In the genomic region with DNA sequence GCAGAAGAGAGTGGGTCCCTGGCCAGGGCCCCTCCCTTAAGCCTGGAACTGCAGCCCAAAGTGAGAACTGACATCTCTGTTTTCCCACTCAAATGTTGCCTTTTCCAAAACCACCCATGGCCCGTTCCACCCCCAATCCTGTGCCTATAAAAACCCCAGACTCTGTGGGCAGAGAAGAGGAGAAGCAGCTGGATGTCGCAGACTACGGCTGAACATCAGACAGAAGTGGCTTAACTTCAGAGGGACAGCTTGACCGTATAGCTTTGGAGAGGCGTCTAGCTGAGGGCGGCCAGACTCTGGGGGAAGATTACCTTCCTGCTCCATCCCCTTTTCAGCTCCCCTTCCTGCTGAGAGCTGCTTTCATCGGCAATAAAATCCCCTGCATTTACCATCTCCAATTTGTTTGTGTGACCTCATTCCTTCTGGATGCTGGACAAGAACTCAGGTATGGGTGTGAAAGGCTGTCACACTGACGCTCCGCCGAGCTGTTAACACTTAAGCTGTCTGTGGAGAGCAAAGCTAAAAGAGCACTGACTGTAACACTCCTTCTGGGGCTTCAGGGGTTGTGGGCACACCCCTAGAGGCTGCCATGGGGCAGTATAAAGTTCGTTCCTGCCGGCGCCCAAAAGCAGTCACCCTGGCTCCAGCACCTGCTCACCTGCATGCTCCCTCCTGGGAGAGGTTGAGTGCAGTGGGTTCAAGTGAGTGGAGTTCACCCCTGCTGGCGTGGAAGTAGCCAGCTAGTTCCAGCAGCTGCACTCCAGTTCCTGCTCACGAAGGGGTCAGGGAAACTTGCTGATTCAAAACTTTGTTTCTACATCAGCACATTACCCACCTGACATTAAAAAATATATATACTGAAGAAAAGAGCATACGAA, we compare ENCODE assay signal across 18 cellular contexts. TPM values are rescaled to one million over a fixed set of nuclear protein-coding genes. Genes with fewer than 3 reads are reported as not detected.
DNase-seq lines count a peak whose midpoint lies in the region; FAIRE-seq and TF ChIP-seq lines count a peak whose summit lies in the region.
"Had no signal": no experiment of that assay in that cellular context is flagged by ENCODE, and none has a peak within 500 bp of the region (broad histone marks: within the 10 kb centered on the region; RNA-seq: fewer than 3 reads in every experiment).

No MANE protein-coding gene starts in this region.

- no peak overlapping the region for H2AK5ac ChIP-seq in H1 (ENCODE audit: low read depth, low read length)

- H4K91ac ChIP-seq in H1 (replicated peaks; ENCODE audit: insufficient read length, low read length) = no peak overlapping the region

- no peaks in the 10 kb centered on the region for H3K9me3 ChIP-seq in H1 (ENCODE audit: insufficient read depth in 2 of 2, low read depth in 1 of 2, low read length in 1 of 2)
- H3K9me3 ChIP-seq in stomach = no peaks in the 10 kb centered on the region
- H3K9me3 ChIP-seq: MG63 had no signal

- H2BK15ac ChIP-seq in H1 (ENCODE audit: low read length) = no peak overlapping the region

- no peak overlapping the region for H3K14ac ChIP-seq in H1 (ENCODE audit: insufficient read length)

- TF ChIP-seq CTCF in H1 (IDR thresholded peaks at IDR 0.05; ENCODE audit: control extremely low read depth in 1 of 3, insufficient read depth in 1 of 3, low read depth in 1 of 3, low read length in 3 of 3) (no peak), stomach (IDR thresholded peaks at IDR 0.05) (no peak)

- WGBS in H1 (ENCODE audit: extremely low coverage in 1 of 2, insufficient coverage in 1 of 2, insufficient read length in 1 of 2, insufficient replicate concordance in 2 of 2, low coverage in 1 of 2, low lambda C conversion rate in 2 of 2, missing lambda C conversion rate in 1 of 2), 2 experiments = 74% methylated on average over 15 of the region's 16 CpGs; no CpG with 5 or more reads in 1 of the 2 experiments
- WGBS in stomach, 5 donors = 58 to 81% (median 74%) methylated on average over 16 of the region's 16 CpGs

- TF ChIP-seq RAD21 in H1 (IDR thresholded peaks at IDR 0.05 in 1 of 2, conservative IDR thresholded peaks at IDR 0.05 in 1 of 2; ENCODE audit: low read depth in 2 of 2, low read length in 2 of 2) = no peak

- H4K8ac ChIP-seq in H1 (ENCODE audit: extremely low read depth, insufficient read depth, low read length) = no peak overlapping the region; the same call in 1 of the 2 replicates

- DNase-seq in NCI-H748 (lab: John Stamatoyannopoulos, UW; ENCODE audit: unreplicated experiment) = peak; percentile 27
- DNase-seq in NCI-H748 treated with DMSO at 0.1 percent for 48 hours (lab: John Stamatoyannopoulos, UW) = no peak
- DNase-seq in NCI-H774 (lab: John Stamatoyannopoulos, UW) = peak; percentile 78
- DNase-seq in H1 (ENCODE audit: low read depth in 1 of 2, low spot score in 2 of 2) = no peak
- DNase-seq in stomach = no peak
- no peak for DNase-seq in HT-29 (ENCODE audit: low spot score)
- DNase-seq in NCI-H2196 (lab: John Stamatoyannopoulos, UW; ENCODE audit: unreplicated experiment) = no peak
- DNase-seq in cardiac septum (ENCODE audit: low spot score) = no peak
- DNase-seq: ACHN; Calu3; CD4-positive, CD25-positive, alpha-beta regulatory T cell; DMS79 treated with DMSO at 0.1 percent for 48 hours; MG63; NCI-H1436; T-helper 17 cell had no signal

- no peak overlapping the region for H2BK120ac ChIP-seq in H1 (replicated peaks; ENCODE audit: low read depth, low read length)

- intact Hi-C loops in stomach (cut with DNase I; ENCODE audit: low total_unique reads) = no loop called here
- intact Hi-C loops in cardiac septum (cut with DNase I) = no loop called here

- TF ChIP-seq POLR2A in H1 (IDR thresholded peaks at IDR 0.05; ENCODE audit: control extremely low read depth in 1 of 2, low read depth in 2 of 2, low read length in 2 of 2) (no peak), stomach (IDR thresholded peaks at IDR 0.05) (no peak)

- no peak for TF ChIP-seq EP300 in H1 (IDR thresholded peaks at IDR 0.05; ENCODE audit: borderline replicate concordance in 1 of 2, low read depth in 2 of 2, low read length in 2 of 2)
- TF ChIP-seq EP300 in stomach (IDR thresholded peaks at IDR 0.05) = no peak

- H3K79me1 ChIP-seq in H1 (ENCODE audit: low read depth, low read length) = no peaks in the 10 kb centered on the region

- H2BK5ac ChIP-seq in H1 (ENCODE audit: low read depth, low read length) = no peak overlapping the region

- H3K27ac ChIP-seq in H1 (ENCODE audit: low read depth, low read length) = no peak overlapping the region
- peak overlapping the region; percentile 27 to 58 (median 45) for H3K27ac ChIP-seq in stomach

- no peak overlapping the region for H3K18ac ChIP-seq in H1 (ENCODE audit: extremely low read depth, low read length)

- FAIRE-seq in H1 (lab: Jason Lieb, UNC) = no peak
- FAIRE-seq: G401.6, GM12892, GM19239 had no signal

- H3K4me2 ChIP-seq in H1 (ENCODE audit: insufficient read depth in 1 of 2, low read depth in 2 of 2, low read length in 2 of 2) = peak overlapping the region; percentile 12 to 24; a peak in 2 of 4 replicates

- H2AFZ ChIP-seq in H1 (ENCODE audit: low read length) = peak overlapping the region; percentile 90

- H3K4me3 ChIP-seq in H1 (ENCODE audit: extremely low read depth in 1 of 4, insufficient read depth in 2 of 4, low read depth in 3 of 4, low read length in 4 of 4) (no peak overlapping the region), stomach (no peak overlapping the region)
- H3K4me3 ChIP-seq: MG63 had no signal

- no peaks in the 10 kb centered on the region for H4K20me1 ChIP-seq in H1 (replicated peaks in 1 of 2; ENCODE audit: control insufficient read depth in 1 of 2, insufficient read depth in 2 of 2, low read length in 2 of 2)

- CTCF ChIA-PET in H1 (lab: Charles Lee; ENCODE audit: partially characterized antibody) = interaction anchor here (0.6 to 1.6 kb wide), 6 partner anchors 9 to 150 kb away, joined by 3 to 7 read pairs (median 4); no protein-coding TSS in a partner anchor

- H2BK20ac ChIP-seq in H1 (ENCODE audit: low read length) = no peak overlapping the region

- no peaks in the 10 kb centered on the region for H3K23me2 ChIP-seq in H1 (ENCODE audit: low read depth, low read length)

- peaks cover 0 to 4% (median 0%) of the 10 kb centered on the region in 4 experiments; a peak in 2 of 7 replicates for H3K4me1 ChIP-seq in H1 (replicated peaks in 1 of 4; ENCODE audit: control insufficient read depth in 3 of 4, insufficient read depth in 4 of 4, low read length in 3 of 4)
- H3K4me1 ChIP-seq in stomach = peaks cover 0 to 3% (median 0%) of the 10 kb centered on the region in 4 donors

- no peaks in the 10 kb centered on the region for H3K79me2 ChIP-seq in H1 (ENCODE audit: control insufficient read depth in 1 of 2, insufficient read depth in 2 of 2, low read length in 2 of 2)

- no peak overlapping the region for H2BK12ac ChIP-seq in H1 (ENCODE audit: low read depth, low read length)

- H4K5ac ChIP-seq in H1 (ENCODE audit: insufficient read length, low read depth, low read length) = no peak overlapping the region

- no peak overlapping the region for H3K4ac ChIP-seq in H1 (replicated peaks; ENCODE audit: insufficient read length, low read depth, low read length)

- no peak overlapping the region for H3K56ac ChIP-seq in H1 (replicated peaks; ENCODE audit: insufficient read length, low read depth, low read length)

- H3K27me3 ChIP-seq in H1 (replicated peaks in 1 of 4; ENCODE audit: control insufficient read depth in 3 of 4, extremely low read depth in 1 of 4, insufficient read depth in 3 of 4, low read length in 3 of 4) (no peaks in the 10 kb centered on the region), stomach (no peaks in the 10 kb centered on the region)

- no peak overlapping the region for H3K9ac ChIP-seq in H1 (replicated peaks in 1 of 4; ENCODE audit: extremely low read depth in 1 of 4, low read depth in 3 of 4, low read length in 3 of 4)

- no peak overlapping the region for H3K23ac ChIP-seq in H1 (ENCODE audit: insufficient read length)

- H3K36me3 ChIP-seq in H1 (ENCODE audit: control insufficient read depth in 2 of 4, insufficient read depth in 4 of 4, low read length in 3 of 4) (no peaks in the 10 kb centered on the region), stomach (no peaks in the 10 kb centered on the region)
- H3K36me3 ChIP-seq: MG63 had no signal

- POLR2A ChIA-PET in H1 (lab: Charles Lee; ENCODE audit: partially characterized antibody) = interaction anchor here (0.8 to 1.8 kb wide), 2 partner anchors 13 to 20 kb away, joined by 3 to 7 read pairs; no protein-coding TSS in a partner anchor

TF ChIP-seq in H1, 55 proteins besides CTCF, POLR2A, EP300 and RAD21:
- TF ChIP-seq CEBPB (IDR thresholded peaks at IDR 0.05; ENCODE audit: low read depth, low read length) = no peak
- TF ChIP-seq RFX5 (IDR thresholded peaks at IDR 0.05; ENCODE audit: borderline replicate concordance, low read depth, low read length) = no peak
- TF ChIP-seq HDAC2 (IDR thresholded peaks at IDR 0.05; ENCODE audit: borderline replicate concordance in 1 of 2, low read depth in 2 of 2, low read length in 2 of 2) = no peak
- no peak for TF ChIP-seq SRF (IDR thresholded peaks at IDR 0.05; ENCODE audit: low read depth, low read length)
- TF ChIP-seq BRCA1 (IDR thresholded peaks at IDR 0.05; ENCODE audit: low read depth, low read length) = no peak

RNA-seq across cellular contexts. Expression of gene ERO1B, which starts 19.6 kb away (rescaled TPM):
- total RNA-seq in H1 (2021; fragmentation: NEBNext Ultra II Directional; extraction: Animal tissue kit (Norgen Biotek cat#: 25700)) = 3.5 and 5.6 TPM in 2 replicates
- polyA plus RNA-seq in H1 (2011; rRNA removed) (0.72 and 0.74 TPM in 2 replicates), stomach (10 to 100 TPM in 2 of 3 donors, 1 to 10 TPM in 1; 6.1 to 23.2 (median 20.6) TPM)
- polyA plus RNA-seq in H1 (2011; cell fraction: cytosol; rRNA removed) = 1.4 TPM
- polyA plus RNA-seq in H1 (2011; cell fraction: nucleus; rRNA removed) = 0.50 TPM
- 0.76 to 1.9 TPM (median 0.95 TPM) in 4 replicates for polyA plus RNA-seq in H1 (2012, experiment 1 of 2)
- polyA plus RNA-seq in H1 (2012, experiment 2 of 2) = 0.12 TPM
- 2.6 TPM for polyA plus RNA-seq in H1 (2013, experiment 1 of 2)
- polyA plus RNA-seq in H1 (2013, experiment 2 of 2) = 3.1 TPM
- polyA minus RNA-seq in H1 (2011; rRNA and poly(A)+ RNA removed) = 0.69 and 1.6 TPM in 2 replicates
- polyA minus RNA-seq in H1 (2011; cell fraction: cytosol; rRNA and poly(A)+ RNA removed) = 2.6 TPM
- 3.7 TPM for polyA minus RNA-seq in H1 (2011; cell fraction: nucleus; rRNA and poly(A)+ RNA removed)
- total RNA-seq in stomach (100 to 1,000 TPM in 1 of 5 donors, 10 to 100 TPM in 3, 1 to 10 TPM in 1; 3.2 to 103 (median 33.4) TPM), cardiac septum (5.8 TPM)
- total RNA-seq in HT-29 (2014; rRNA removed; shearing (Covaris generic)) = not detected in 2 replicates

Comparison
In these comparisons a context has a peak if more than half of its experiments do, and no peak if none do; other contexts are left out.
1. DNase-seq: peak in NCI-H748 (single experiment) and NCI-H774 (single experiment); none in NCI-H748 treated with DMSO at 0.1 percent for 48 hours (single experiment), H1 (0 of 2), stomach (single experiment), HT-29 (single experiment), NCI-H2196 (single experiment) and cardiac septum (single experiment).